In the genomic region with DNA sequence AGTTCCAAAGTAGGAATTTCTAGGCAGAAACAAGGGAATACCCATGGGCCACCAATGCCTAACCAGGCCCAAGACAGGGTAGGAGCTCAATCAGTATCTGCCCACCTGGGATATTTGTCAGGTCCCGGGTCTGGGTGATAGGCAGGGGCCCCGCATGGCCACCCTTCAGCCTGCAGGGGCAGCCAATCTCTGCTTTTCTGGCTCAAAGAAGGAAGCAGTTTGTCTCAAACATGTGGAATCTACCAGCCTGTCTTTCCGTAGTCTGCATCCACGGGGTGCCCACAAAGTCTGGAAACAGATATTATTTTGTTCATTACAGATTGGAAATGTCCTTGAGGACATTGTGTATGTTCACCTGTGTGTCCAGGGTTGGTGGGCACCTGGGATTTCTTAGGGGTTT, we compare ENCODE assay signal across 1 cellular context.
TF ChIP-seq lines count a peak whose summit lies in the region.

No MANE protein-coding gene starts in this region.

TF ChIP-seq in WTC11, 78 proteins besides CTCF, POLR2A, EP300 and RAD21 (continued from another document):
- TF ChIP-seq, protein P1, sequence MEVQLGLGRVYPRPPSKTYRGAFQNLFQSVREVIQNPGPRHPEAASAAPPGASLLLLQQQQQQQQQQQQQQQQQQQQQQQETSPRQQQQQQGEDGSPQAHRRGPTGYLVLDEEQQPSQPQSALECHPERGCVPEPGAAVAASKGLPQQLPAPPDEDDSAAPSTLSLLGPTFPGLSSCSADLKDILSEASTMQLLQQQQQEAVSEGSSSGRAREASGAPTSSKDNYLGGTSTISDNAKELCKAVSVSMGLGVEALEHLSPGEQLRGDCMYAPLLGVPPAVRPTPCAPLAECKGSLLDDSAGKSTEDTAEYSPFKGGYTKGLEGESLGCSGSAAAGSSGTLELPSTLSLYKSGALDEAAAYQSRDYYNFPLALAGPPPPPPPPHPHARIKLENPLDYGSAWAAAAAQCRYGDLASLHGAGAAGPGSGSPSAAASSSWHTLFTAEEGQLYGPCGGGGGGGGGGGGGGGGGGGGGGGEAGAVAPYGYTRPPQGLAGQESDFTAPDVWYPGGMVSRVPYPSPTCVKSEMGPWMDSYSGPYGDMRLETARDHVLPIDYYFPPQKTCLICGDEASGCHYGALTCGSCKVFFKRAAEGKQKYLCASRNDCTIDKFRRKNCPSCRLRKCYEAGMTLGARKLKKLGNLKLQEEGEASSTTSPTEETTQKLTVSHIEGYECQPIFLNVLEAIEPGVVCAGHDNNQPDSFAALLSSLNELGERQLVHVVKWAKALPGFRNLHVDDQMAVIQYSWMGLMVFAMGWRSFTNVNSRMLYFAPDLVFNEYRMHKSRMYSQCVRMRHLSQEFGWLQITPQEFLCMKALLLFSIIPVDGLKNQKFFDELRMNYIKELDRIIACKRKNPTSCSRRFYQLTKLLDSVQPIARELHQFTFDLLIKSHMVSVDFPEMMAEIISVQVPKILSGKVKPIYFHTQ (CRISPR knock-in tag; IDR thresholded peaks at IDR 0.05): no peak
- TF ChIP-seq, protein P2, sequence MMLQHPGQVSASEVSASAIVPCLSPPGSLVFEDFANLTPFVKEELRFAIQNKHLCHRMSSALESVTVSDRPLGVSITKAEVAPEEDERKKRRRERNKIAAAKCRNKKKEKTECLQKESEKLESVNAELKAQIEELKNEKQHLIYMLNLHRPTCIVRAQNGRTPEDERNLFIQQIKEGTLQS (CRISPR knock-in tag; conservative IDR thresholded peaks at IDR 0.05): no peak
- TF ChIP-seq, protein P3, sequence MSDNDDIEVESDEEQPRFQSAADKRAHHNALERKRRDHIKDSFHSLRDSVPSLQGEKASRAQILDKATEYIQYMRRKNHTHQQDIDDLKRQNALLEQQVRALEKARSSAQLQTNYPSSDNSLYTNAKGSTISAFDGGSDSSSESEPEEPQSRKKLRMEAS (CRISPR knock-in tag; IDR thresholded peaks at IDR 0.05): no peak
- TF ChIP-seq, protein P4, sequence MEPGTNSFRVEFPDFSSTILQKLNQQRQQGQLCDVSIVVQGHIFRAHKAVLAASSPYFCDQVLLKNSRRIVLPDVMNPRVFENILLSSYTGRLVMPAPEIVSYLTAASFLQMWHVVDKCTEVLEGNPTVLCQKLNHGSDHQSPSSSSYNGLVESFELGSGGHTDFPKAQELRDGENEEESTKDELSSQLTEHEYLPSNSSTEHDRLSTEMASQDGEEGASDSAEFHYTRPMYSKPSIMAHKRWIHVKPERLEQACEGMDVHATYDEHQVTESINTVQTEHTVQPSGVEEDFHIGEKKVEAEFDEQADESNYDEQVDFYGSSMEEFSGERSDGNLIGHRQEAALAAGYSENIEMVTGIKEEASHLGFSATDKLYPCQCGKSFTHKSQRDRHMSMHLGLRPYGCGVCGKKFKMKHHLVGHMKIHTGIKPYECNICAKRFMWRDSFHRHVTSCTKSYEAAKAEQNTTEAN (CRISPR knock-in tag; IDR thresholded peaks at IDR 0.05): no peak
- no peak for TF ChIP-seq CBFB (CRISPR knock-in tag; IDR thresholded peaks at IDR 0.05; ENCODE audit: low read depth)
- TF ChIP-seq, protein P5, sequence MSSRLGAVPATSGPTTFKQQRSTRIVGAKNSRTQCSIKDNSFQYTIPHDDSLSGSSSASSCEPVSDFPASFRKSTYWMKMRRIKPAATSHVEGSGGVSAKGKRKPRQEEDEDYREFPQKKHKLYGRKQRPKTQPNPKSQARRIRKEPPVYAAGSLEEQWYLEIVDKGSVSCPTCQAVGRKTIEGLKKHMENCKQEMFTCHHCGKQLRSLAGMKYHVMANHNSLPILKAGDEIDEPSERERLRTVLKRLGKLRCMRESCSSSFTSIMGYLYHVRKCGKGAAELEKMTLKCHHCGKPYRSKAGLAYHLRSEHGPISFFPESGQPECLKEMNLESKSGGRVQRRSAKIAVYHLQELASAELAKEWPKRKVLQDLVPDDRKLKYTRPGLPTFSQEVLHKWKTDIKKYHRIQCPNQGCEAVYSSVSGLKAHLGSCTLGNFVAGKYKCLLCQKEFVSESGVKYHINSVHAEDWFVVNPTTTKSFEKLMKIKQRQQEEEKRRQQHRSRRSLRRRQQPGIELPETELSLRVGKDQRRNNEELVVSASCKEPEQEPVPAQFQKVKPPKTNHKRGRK (CRISPR knock-in tag; IDR thresholded peaks at IDR 0.05; ENCODE audit: borderline replicate concordance): no peak
- no peak for TF ChIP-seq NFE2L1 (CRISPR knock-in tag; IDR thresholded peaks at IDR 0.05)
- TF ChIP-seq SOX15 (CRISPR knock-in tag; IDR thresholded peaks at IDR 0.05): no peak
- TF ChIP-seq CREM (CRISPR knock-in tag; IDR thresholded peaks at IDR 0.05): no peak
- TF ChIP-seq FOXJ3 (CRISPR knock-in tag; IDR thresholded peaks at IDR 0.05; ENCODE audit: borderline replicate concordance): no peak
- TF ChIP-seq GRHL2 (CRISPR knock-in tag; IDR thresholded peaks at IDR 0.05; ENCODE audit: insufficient replicate concordance, severe bottlenecking): no peak
- no peak for TF ChIP-seq ZNF416 (CRISPR knock-in tag; IDR thresholded peaks at IDR 0.05)
- no peak for TF ChIP-seq FOXP1 (CRISPR knock-in tag; IDR thresholded peaks at IDR 0.05; ENCODE audit: borderline replicate concordance)
TF ChIP-seq in WTC11: peak in this region for 0.
